Comparison of ENCODE assay signal across 10 cellular contexts in genomic region chr14:39581474-39581873, GRCh38.
A peak's percentile ranks its signal among the peaks of the same experiment; 100 is the strongest.
DNase-seq lines count a peak whose midpoint lies in the region; TF ChIP-seq lines count a peak whose summit lies in the region.
"Had no signal": no experiment of that assay in that cellular context is flagged by ENCODE, and none has a peak within 500 bp of the region (broad histone marks: within the 10 kb centered on the region; RNA-seq: fewer than 3 reads in every experiment).

No MANE protein-coding gene starts in this region.

- intact Hi-C loops in A673 (cut with micrococcal nuclease; ENCODE audit: unreplicated experiment) (no loop called here), OCI-LY7 (cut with micrococcal nuclease; ENCODE audit: unreplicated experiment) (no loop called here)
- intact Hi-C loops in activated T-helper 1 cell treated with anti-CD3 and anti-CD28 coated beads, Interleukin-12 subunit alpha, Interleukin-12 subunit beta, Interleukin-2, Interleukin-4 antibody, amounts not matched to agents 30 ng/mL and 10 ng/mL and 1 ng/mL, durations not matched to agents 14 hours and 24 hours and 36 hours (cut with micrococcal nuclease), result no loop called here

- H3K27me3 ChIP-seq in A673 (replicated peaks; ENCODE audit: insufficient read depth, low read depth, low read length, poor library complexity) (no peaks in the 10 kb centered on the region), neuronal stem cell (ENCODE audit: control insufficient read depth in 3 of 3, insufficient read depth in 3 of 3, low read depth in 1 of 3, low read length in 3 of 3) (no peaks in the 10 kb centered on the region)

- no peak overlapping the region for H2BK12ac ChIP-seq in neuronal stem cell (ENCODE audit: low read length)

- no peaks in the 10 kb centered on the region for H3K9me2 ChIP-seq in OCI-LY7 (ENCODE audit: insufficient read depth, low read length)

- peak; percentile 49; the same call in 1 of the 2 replicates for TF ChIP-seq CTCF in A673 (conservative IDR thresholded peaks at IDR 0.05; ENCODE audit: low read depth, low read length)
- TF ChIP-seq CTCF in GM12873 (IDR thresholded peaks at IDR 0.05; ENCODE audit: insufficient read depth, low read depth, low read length, missing control alignments), result peak; percentile 20
- TF ChIP-seq CTCF in OCI-LY7 (conservative IDR thresholded peaks at IDR 0.05; ENCODE audit: low read length), result peak; percentile 73

- DNase-seq in A673 (ENCODE audit: low spot score) (peak; percentile 9), OCI-LY7 (ENCODE audit: low spot score) (peak; percentile 3), glomerular visceral epithelial cell (ENCODE audit: extremely low spot score) (peak; percentile 8), T1000 (lab: John Stamatoyannopoulos, UW) (no peak), neuronal stem cell (ENCODE audit: low spot score) (no peak)
- no peak for DNase-seq in T-helper 2 cell treated with Interferon-gamma antibody and Interleukin-4, amounts not matched to agents 5 μg/mL and 100 μg/mL, for 36 hours (ENCODE audit: low spot score)
- no peak for DNase-seq in activated T-helper 1 cell treated with anti-CD3 and anti-CD28 coated beads, Interleukin-12 subunit alpha, Interleukin-12 subunit beta, Interleukin-2, Interleukin-4 antibody, amounts not matched to agents 30 ng/mL and 10 ng/mL and 1 ng/mL, durations not matched to agents 14 hours and 24 hours and 36 hours (ENCODE audit: low spot score)
- DNase-seq: NCI-H1436 had no signal

- no peak overlapping the region for H2AK5ac ChIP-seq in neuronal stem cell (ENCODE audit: low read depth, low read length)

- H3K79me1 ChIP-seq in neuronal stem cell (ENCODE audit: low read depth, low read length), result no peaks in the 10 kb centered on the region

- no peak overlapping the region for H3K18ac ChIP-seq in neuronal stem cell (ENCODE audit: low read length)

- no peak overlapping the region for H3K4ac ChIP-seq in neuronal stem cell (ENCODE audit: low read length)

- H2BK120ac ChIP-seq in neuronal stem cell (ENCODE audit: low read depth, low read length), result no peak overlapping the region

- CTCF ChIA-PET in A673 (lab: Charles Lee), result no interaction called here
- CTCF ChIA-PET in OCI-LY7 (lab: Charles Lee; ENCODE audit: unreplicated experiment), result no interaction called here

- H4K20me1 ChIP-seq in OCI-LY7 (ENCODE audit: insufficient read depth, low read length), result no peaks in the 10 kb centered on the region

- no peak overlapping the region for H3K27ac Mint-ChIP-seq in T-helper 2 cell treated with Interferon-gamma antibody and Interleukin-4, amounts not matched to agents 5 μg/mL and 100 μg/mL, for 36 hours
- H3K27ac Mint-ChIP-seq in activated T-helper 1 cell treated with anti-CD3 and anti-CD28 coated beads, Interleukin-12 subunit alpha, Interleukin-12 subunit beta, Interleukin-2, Interleukin-4 antibody, amounts not matched to agents 30 ng/mL and 10 ng/mL and 1 ng/mL, durations not matched to agents 14 hours and 24 hours and 36 hours, result no peak overlapping the region

- H3K4me3 ChIP-seq in A673 (ENCODE audit: low read depth, low read length, poor library complexity, severe bottlenecking) (no peak overlapping the region), OCI-LY7 (ENCODE audit: low read depth, low read length, poor library complexity, severe bottlenecking) (no peak overlapping the region), neuronal stem cell (ENCODE audit: low read length in 2 of 2) (no peak overlapping the region)

- H4K8ac ChIP-seq in neuronal stem cell (ENCODE audit: low read depth, low read length), result no peak overlapping the region

- H3K9me3 ChIP-seq in A673 (ENCODE audit: low read depth, low read length, poor library complexity, severe bottlenecking) (no peaks in the 10 kb centered on the region), OCI-LY7 (ENCODE audit: low read length) (no peaks in the 10 kb centered on the region), neuronal stem cell (replicated peaks in 1 of 2; ENCODE audit: control insufficient read depth in 2 of 2, insufficient read depth in 1 of 2, low read depth in 1 of 2, low read length in 2 of 2) (no peaks in the 10 kb centered on the region)

- BruUV-seq in A673 (replicated peaks; lab: Mats Ljungman, UMichigan), result no TSS peak
- BruUV-seq in OCI-LY7 (replicated peaks; lab: Mats Ljungman, UMichigan), result no TSS peak

- H3K23ac ChIP-seq in neuronal stem cell (ENCODE audit: low read depth, low read length, poor library complexity), result no peak overlapping the region

- no peaks in the 10 kb centered on the region for H3K4me1 ChIP-seq in A673 (ENCODE audit: insufficient read depth, low read length, poor library complexity, severe bottlenecking)
- no peaks in the 10 kb centered on the region for H3K4me1 ChIP-seq in OCI-LY7 (ENCODE audit: insufficient read depth, low read length, poor library complexity, severe bottlenecking)
- no peaks in the 10 kb centered on the region for H3K4me1 ChIP-seq in neuronal stem cell (ENCODE audit: control insufficient read depth in 2 of 2, insufficient read depth in 1 of 2, low read depth in 1 of 2, low read length in 2 of 2)

- H3K9ac ChIP-seq in neuronal stem cell (ENCODE audit: low read depth, low read length, poor library complexity), result no peak overlapping the region

- H2BK15ac ChIP-seq in neuronal stem cell (ENCODE audit: low read length), result no peak overlapping the region

- no peaks in the 10 kb centered on the region for H3K79me2 ChIP-seq in OCI-LY7 (ENCODE audit: insufficient read depth, low read depth, low read length)

- H3K4me1 Mint-ChIP-seq in T-helper 2 cell treated with Interferon-gamma antibody and Interleukin-4, amounts not matched to agents 5 μg/mL and 100 μg/mL, for 36 hours (ENCODE audit: low read depth), result no peaks in the 10 kb centered on the region
- no peaks in the 10 kb centered on the region for H3K4me1 Mint-ChIP-seq in activated T-helper 1 cell treated with anti-CD3 and anti-CD28 coated beads, Interleukin-12 subunit alpha, Interleukin-12 subunit beta, Interleukin-2, Interleukin-4 antibody, amounts not matched to agents 30 ng/mL and 10 ng/mL and 1 ng/mL, durations not matched to agents 14 hours and 24 hours and 36 hours (ENCODE audit: low read depth)

- H3K14ac ChIP-seq in neuronal stem cell (ENCODE audit: low read length), result no peak overlapping the region

- H3K36me3 ChIP-seq in A673 (ENCODE audit: insufficient read depth, low read length, poor library complexity, severe bottlenecking) (no peaks in the 10 kb centered on the region), OCI-LY7 (ENCODE audit: insufficient read depth, low read length) (no peaks in the 10 kb centered on the region), neuronal stem cell (replicated peaks in 1 of 2; ENCODE audit: control insufficient read depth in 2 of 2, insufficient read depth in 2 of 2, low read length in 2 of 2) (no peaks in the 10 kb centered on the region)

- no peak overlapping the region for H2BK5ac ChIP-seq in neuronal stem cell (ENCODE audit: low read length)

- no peaks in the 10 kb centered on the region for H3K9me3 Mint-ChIP-seq in T-helper 2 cell treated with Interferon-gamma antibody and Interleukin-4, amounts not matched to agents 5 μg/mL and 100 μg/mL, for 36 hours
- H3K9me3 Mint-ChIP-seq in activated T-helper 1 cell treated with anti-CD3 and anti-CD28 coated beads, Interleukin-12 subunit alpha, Interleukin-12 subunit beta, Interleukin-2, Interleukin-4 antibody, amounts not matched to agents 30 ng/mL and 10 ng/mL and 1 ng/mL, durations not matched to agents 14 hours and 24 hours and 36 hours, result no peaks in the 10 kb centered on the region

- POLR2A ChIA-PET in A673 (lab: Charles Lee; ENCODE audit: low non-redundant PET), result no interaction called here
- POLR2A ChIA-PET in OCI-LY7 (lab: Charles Lee), result interaction anchor here (0.6 kb wide), 1 partner anchor 349 kb away, joined by 3 read pairs; no protein-coding TSS in a partner anchor

- H3K4me2 ChIP-seq in OCI-LY7 (ENCODE audit: low read length), result no peak overlapping the region
- no peak overlapping the region for H3K4me2 ChIP-seq in neuronal stem cell (ENCODE audit: insufficient read depth, low read length, poor library complexity, severe bottlenecking)

- no peak overlapping the region for H4K91ac ChIP-seq in neuronal stem cell (ENCODE audit: low read depth, low read length, poor library complexity)

- WGBS in neuronal stem cell (ENCODE audit: extremely low coverage in 2 of 2, insufficient read length in 2 of 2, insufficient replicate concordance in 1 of 2), 2 donors, result no CpG with 5 or more reads among the region's 2 CpGs

- H2AFZ ChIP-seq in OCI-LY7 (ENCODE audit: low read length) (no peak overlapping the region), neuronal stem cell (ENCODE audit: low read length) (no peak overlapping the region)

- H3K36me3 Mint-ChIP-seq in T-helper 2 cell treated with Interferon-gamma antibody and Interleukin-4, amounts not matched to agents 5 μg/mL and 100 μg/mL, for 36 hours (ENCODE audit: low read depth), result no peaks in the 10 kb centered on the region
- no peaks in the 10 kb centered on the region for H3K36me3 Mint-ChIP-seq in activated T-helper 1 cell treated with anti-CD3 and anti-CD28 coated beads, Interleukin-12 subunit alpha, Interleukin-12 subunit beta, Interleukin-2, Interleukin-4 antibody, amounts not matched to agents 30 ng/mL and 10 ng/mL and 1 ng/mL, durations not matched to agents 14 hours and 24 hours and 36 hours (ENCODE audit: low read depth)

- no peak overlapping the region for H3K27ac ChIP-seq in A673 (ENCODE audit: low read depth, low read length, poor library complexity, severe bottlenecking)
- H3K27ac ChIP-seq in OCI-LY7 (ENCODE audit: low read depth, low read length, poor library complexity, severe bottlenecking), result no peak overlapping the region
- no peak overlapping the region for H3K27ac ChIP-seq in neuronal stem cell (replicated peaks; ENCODE audit: low read length)
- H3K27ac ChIP-seq: HL-60 had no signal

- H3K4me3 Mint-ChIP-seq in T-helper 2 cell treated with Interferon-gamma antibody and Interleukin-4, amounts not matched to agents 5 μg/mL and 100 μg/mL, for 36 hours, result no peak overlapping the region
- H3K4me3 Mint-ChIP-seq in activated T-helper 1 cell treated with anti-CD3 and anti-CD28 coated beads, Interleukin-12 subunit alpha, Interleukin-12 subunit beta, Interleukin-2, Interleukin-4 antibody, amounts not matched to agents 30 ng/mL and 10 ng/mL and 1 ng/mL, durations not matched to agents 14 hours and 24 hours and 36 hours, result no peak overlapping the region

- no peaks in the 10 kb centered on the region for H3K27me3 Mint-ChIP-seq in T-helper 2 cell treated with Interferon-gamma antibody and Interleukin-4, amounts not matched to agents 5 μg/mL and 100 μg/mL, for 36 hours (ENCODE audit: low read depth)
- no peaks in the 10 kb centered on the region for H3K27me3 Mint-ChIP-seq in activated T-helper 1 cell treated with anti-CD3 and anti-CD28 coated beads, Interleukin-12 subunit alpha, Interleukin-12 subunit beta, Interleukin-2, Interleukin-4 antibody, amounts not matched to agents 30 ng/mL and 10 ng/mL and 1 ng/mL, durations not matched to agents 14 hours and 24 hours and 36 hours (ENCODE audit: insufficient read depth)

Comparison
In these comparisons a context has a peak if more than half of its experiments do, and no peak if none do; other contexts are left out.
1. DNase-seq: peak in A673 (single experiment), OCI-LY7 (single experiment) and glomerular visceral epithelial cell (single experiment); none in T-helper 2 cell treated with Interferon-gamma antibody and Interleukin-4, amounts not matched to agents 5 μg/mL and 100 μg/mL, for 36 hours (single experiment), T1000 (single experiment), activated T-helper 1 cell treated with anti-CD3 and anti-CD28 coated beads, Interleukin-12 subunit alpha, Interleukin-12 subunit beta, Interleukin-2, Interleukin-4 antibody, amounts not matched to agents 30 ng/mL and 10 ng/mL and 1 ng/mL, durations not matched to agents 14 hours and 24 hours and 36 hours (single experiment) and neuronal stem cell (single experiment).
2. CTCF ChIP-seq: peak in every context shown above with its lines; median percentile 73 in OCI-LY7; 49 in A673; 20 in GM12873.